In the genomic region with DNA sequence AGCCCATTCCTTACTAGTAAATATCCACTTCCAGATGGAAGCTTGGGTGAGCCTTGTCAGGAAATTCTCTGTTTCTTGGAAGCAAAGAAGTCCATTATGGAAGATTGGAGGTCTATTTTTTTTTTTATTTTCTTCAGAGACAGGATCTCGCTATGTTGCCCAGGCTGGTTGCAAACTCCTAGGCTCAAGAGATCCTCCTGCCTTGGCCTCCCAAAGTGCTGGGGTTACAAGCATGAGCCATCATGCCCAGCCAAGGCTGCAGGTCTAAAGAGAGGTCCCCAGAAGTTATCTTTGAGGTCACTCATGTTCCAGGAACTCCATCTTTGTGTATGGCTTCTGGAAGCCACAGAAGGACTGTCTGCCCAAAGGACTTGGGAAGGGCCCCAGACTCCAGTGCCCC, we compare ENCODE assay signal across 25 cellular contexts.
"Had no signal": no experiment of that assay in that cellular context is flagged by ENCODE, and none has a peak within 500 bp of the region (broad histone marks: within the 10 kb centered on the region; RNA-seq: fewer than 3 reads in every experiment).

No MANE protein-coding gene starts in this region.

- H3K4me3 Mint-ChIP-seq: activated CD8-positive, alpha-beta T cell treated with anti-CD3 and anti-CD28 coated beads, Interleukin-2, amount 10 ng/mL, durations not matched to agents 7 days and 5 days; activated naive CD8-positive, alpha-beta T cell treated with anti-CD3 and anti-CD28 coated beads, Interleukin-2, amount 10 ng/mL, durations not matched to agents 7 days and 5 days had no signal

- H3K27me3 ChIP-seq: adrenal gland, body of pancreas had no signal

- H3K27ac Mint-ChIP-seq: activated CD8-positive, alpha-beta T cell treated with anti-CD3 and anti-CD28 coated beads, Interleukin-2, amount 10 ng/mL, durations not matched to agents 7 days and 5 days; activated naive CD8-positive, alpha-beta T cell treated with anti-CD3 and anti-CD28 coated beads, Interleukin-2, amount 10 ng/mL, durations not matched to agents 7 days and 5 days had no signal

- H3K27ac ChIP-seq: body of pancreas, KMS-11 had no signal

- DNase-seq: activated CD4-positive, alpha-beta T cell treated with anti-CD3 and anti-CD28 coated beads for 4 hours; activated CD8-positive, alpha-beta memory T cell treated with anti-CD3 and anti-CD28 coated beads, Interleukin-2, amount 50 U/mL, for 48 hours; activated CD8-positive, alpha-beta T cell treated with anti-CD3 and anti-CD28 coated beads, Interleukin-2, amount 10 ng/mL, durations not matched to agents 7 days and 5 days; activated naive CD4-positive, alpha-beta T cell treated with anti-CD3 and anti-CD28 coated beads, Interleukin-2, amount 50 U/mL, for 16 hours; activated naive CD8-positive, alpha-beta T cell treated with anti-CD3 and anti-CD28 coated beads, Interleukin-2, amount 10 ng/mL, durations not matched to agents 7 days and 5 days; activated T-cell treated with anti-CD3 and anti-CD28 coated beads, Interleukin-2, amount 50 U/mL, for 1 hour; adrenal gland; aorta; body of pancreas; central memory CD4-positive, alpha-beta T cell; MV-4-11; NCI-H1092 treated with DMSO at 0.1 percent for 48 hours; NCI-H1417 treated with DMSO at 0.1 percent for 48 hours; NCI-H1694; NCI-H2029; NCI-H2107; NCI-H345; NCI-H510A treated with DMSO at 0.1 percent for 48 hours; NCI-H69; SK-N-SH; T-helper 1 cell had no signal

- H3K4me3 ChIP-seq: adrenal gland, body of pancreas had no signal

- H3K4me2 ChIP-seq: KMS-11, SK-N-SH had no signal

- H3K9ac ChIP-seq: KMS-11, SK-N-SH had no signal

- FAIRE-seq: bronchial epithelial cell had no signal

- H3K9me2 ChIP-seq: SK-N-SH had no signal

- H3K36me3 Mint-ChIP-seq: activated naive CD8-positive, alpha-beta T cell treated with anti-CD3 and anti-CD28 coated beads, Interleukin-2, amount 10 ng/mL, durations not matched to agents 7 days and 5 days had no signal

- H3K9me3 ChIP-seq: adrenal gland, body of pancreas, SK-N-SH had no signal

- ATAC-seq: activated CD4-positive, CD25-positive, alpha-beta regulatory T cell treated with anti-CD3 and anti-CD28 coated beads, Interleukin-2, amount 50 U/mL, for 24 hours; activated CD8-positive, alpha-beta T cell treated with anti-CD3 and anti-CD28 coated beads, Interleukin-2, amount 10 ng/mL, durations not matched to agents 7 days and 5 days; body of pancreas; Right ventricle myocardium inferior had no signal

- H3K36me3 ChIP-seq: adrenal gland had no signal

- H3K4me1 ChIP-seq: body of pancreas had no signal
